ENCODE assay signal across 1 cellular context in the genomic region with DNA sequence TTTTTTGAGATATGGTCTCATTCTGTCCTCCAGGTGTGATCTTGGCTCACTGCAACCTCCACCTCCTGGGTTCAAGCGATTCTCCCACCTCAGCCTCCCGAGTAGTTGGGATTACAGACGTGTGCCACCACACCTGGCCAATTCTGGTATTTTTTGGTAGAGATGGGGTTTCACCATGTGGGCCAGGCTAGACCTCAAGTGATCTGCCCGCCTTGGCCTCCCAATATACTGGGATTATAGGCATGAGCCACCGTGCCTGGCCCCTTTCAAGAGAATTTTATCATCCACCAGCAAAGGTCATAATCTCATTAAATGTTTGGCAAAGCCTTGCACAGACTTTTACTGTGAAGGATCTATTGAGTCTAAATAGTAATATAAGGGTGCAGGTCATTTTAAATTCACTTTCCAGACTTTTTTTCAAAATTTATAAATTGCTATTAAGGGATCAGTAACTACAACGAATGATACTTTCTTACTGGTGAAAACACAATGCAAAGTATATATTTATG.
TF ChIP-seq lines count a peak whose summit lies in the region.

No MANE protein-coding gene starts in this region.

TF ChIP-seq in SK-N-SH, 30 proteins besides CTCF, POLR2A, EP300 and RAD21:
- TF ChIP-seq REST (IDR thresholded peaks at IDR 0.05; ENCODE audit: low read depth, low read length): no peak
- TF ChIP-seq GATA2 (CRISPR knock-in tag; IDR thresholded peaks at IDR 0.05): no peak
- TF ChIP-seq NRF1 (IDR thresholded peaks at IDR 0.05; ENCODE audit: low read depth, low read length): no peak
- TF ChIP-seq, protein P1, sequence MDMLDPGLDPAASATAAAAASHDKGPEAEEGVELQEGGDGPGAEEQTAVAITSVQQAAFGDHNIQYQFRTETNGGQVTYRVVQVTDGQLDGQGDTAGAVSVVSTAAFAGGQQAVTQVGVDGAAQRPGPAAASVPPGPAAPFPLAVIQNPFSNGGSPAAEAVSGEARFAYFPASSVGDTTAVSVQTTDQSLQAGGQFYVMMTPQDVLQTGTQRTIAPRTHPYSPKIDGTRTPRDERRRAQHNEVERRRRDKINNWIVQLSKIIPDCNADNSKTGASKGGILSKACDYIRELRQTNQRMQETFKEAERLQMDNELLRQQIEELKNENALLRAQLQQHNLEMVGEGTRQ (IDR thresholded peaks at IDR 0.05; ENCODE audit: borderline replicate concordance, low read depth, low read length): no peak
- TF ChIP-seq MEF2A (IDR thresholded peaks at IDR 0.05; ENCODE audit: borderline replicate concordance, low read depth): no peak
- no peak for TF ChIP-seq NFIC (IDR thresholded peaks at IDR 0.05; ENCODE audit: borderline replicate concordance)
- no peak for TF ChIP-seq YY1 (IDR thresholded peaks at IDR 0.05; ENCODE audit: low read depth)
- TF ChIP-seq IRF3 (IDR thresholded peaks at IDR 0.05; ENCODE audit: low read depth, low read length): no peak
- TF ChIP-seq JUND (IDR thresholded peaks at IDR 0.05): no peak
- TF ChIP-seq POLR2AphosphoS5 (IDR thresholded peaks at IDR 0.05; ENCODE audit: low read depth, low read length): no peak
- no peak for TF ChIP-seq MXI1 (IDR thresholded peaks at IDR 0.05; ENCODE audit: low read depth, low read length)
- no peak for TF ChIP-seq ELF1 (IDR thresholded peaks at IDR 0.05)
